ENCODE assay signal across 8 cellular contexts in genomic region chr20:62304331-62305148, GRCh38. TPM values are rescaled to one million over a fixed set of nuclear protein-coding genes. Genes with fewer than 3 reads are reported as not detected.
DNase-seq lines count a peak whose midpoint lies in the region; ATAC-seq, FAIRE-seq and TF ChIP-seq lines count a peak whose summit lies in the region.

No MANE protein-coding gene starts in this region.

- H3K36me3 ChIP-seq in cardiac muscle cell, result peaks cover 33% of the 10 kb centered on the region
- peaks cover 19 to 22% of the 10 kb centered on the region in 2 donors for H3K36me3 ChIP-seq in body of pancreas (replicated peaks in 1 of 2; ENCODE audit: insufficient read depth in 1 of 2, low read depth in 2 of 2)
- H3K36me3 ChIP-seq in uterus, result no peaks in the 10 kb centered on the region

- H3K27ac ChIP-seq in cardiac muscle cell, result no peak overlapping the region
- H3K27ac ChIP-seq in body of pancreas, result peak overlapping the region; percentile 43 to 99 (median 98)
- H3K27ac ChIP-seq in uterus, result no peak overlapping the region

- H3K4me1 Mint-ChIP-seq in memory B cell, result peaks cover 11% of the 10 kb centered on the region

- WGBS in body of pancreas, 2 donors, result 33 to 41% methylated on average over 15 to 29 of the region's 29 CpGs

- H3K36me3 Mint-ChIP-seq in memory B cell, result peaks cover 3% of the 10 kb centered on the region

- peak overlapping the region; percentile 82 for H3K27ac Mint-ChIP-seq in memory B cell

- H3K27me3 Mint-ChIP-seq in memory B cell, result no peaks in the 10 kb centered on the region

- no peak for FAIRE-seq in GM12892 (lab: Jason Lieb, UNC)

- ATAC-seq in Right ventricle myocardium superior (ENCODE audit: poor library complexity) (no peak), body of pancreas (no peak), memory B cell (ENCODE audit: low read depth) (no peak), GM21360 (IDR thresholded peaks at IDR 0.05; ENCODE audit: unreplicated experiment) (no peak), HG03108 (IDR thresholded peaks at IDR 0.05; ENCODE audit: unreplicated experiment) (no peak)

- TF ChIP-seq CTCF in cardiac muscle cell (IDR thresholded peaks at IDR 0.05; ENCODE audit: low read depth, low read length) (no peak), body of pancreas (IDR thresholded peaks at IDR 0.05) (no peak), uterus (IDR thresholded peaks at IDR 0.05) (no peak)

- H3K4me1 ChIP-seq in cardiac muscle cell (ENCODE audit: low read depth) (peaks cover 13% of the 10 kb centered on the region), body of pancreas (peaks cover 40% of the 10 kb centered on the region), uterus (peaks cover 0 to 12% of the 10 kb centered on the region in 2 donors)

- H3K4me3 ChIP-seq in cardiac muscle cell, result peak overlapping the region; percentile 75
- no peak overlapping the region for H3K4me3 ChIP-seq in body of pancreas
- H3K4me3 ChIP-seq in uterus, result peak overlapping the region; percentile 57 to 96

- H3K9me3 ChIP-seq in cardiac muscle cell (ENCODE audit: low read depth) (no peaks in the 10 kb centered on the region), body of pancreas (no peaks in the 10 kb centered on the region), uterus (no peaks in the 10 kb centered on the region)

- no peak for TF ChIP-seq POLR2A in body of pancreas (IDR thresholded peaks at IDR 0.05)
- no peak for TF ChIP-seq POLR2A in uterus (IDR thresholded peaks at IDR 0.05)
- TF ChIP-seq POLR2A in GM12892 (IDR thresholded peaks at IDR 0.05; ENCODE audit: low read depth, low read length), result no peak

- intact Hi-C loops in Right ventricle myocardium superior (cut with DNase I) (no loop called here), body of pancreas (cut with DNase I) (loop anchor here (5.0 kb wide), 1 partner anchor 78 kb away; no protein-coding TSS in a partner anchor), uterus (cut with DNase I; ENCODE audit: low total_unique reads) (loop anchor here (5.0 kb wide), 1 partner anchor 73 kb away; no protein-coding TSS in a partner anchor)

- DNase-seq in cardiac muscle cell (ENCODE audit: low read depth in 1 of 2, low spot score in 1 of 2), result no peak
- DNase-seq in Right ventricle myocardium superior, result no peak
- no peak for DNase-seq in body of pancreas
- DNase-seq in memory B cell (ENCODE audit: low spot score in 2 of 2), result no peak
- no peak for DNase-seq in uterus
- no peak for DNase-seq in GM12892 (ENCODE audit: insufficient read length)

- H3K27me3 ChIP-seq in cardiac muscle cell (no peaks in the 10 kb centered on the region), body of pancreas (no peaks in the 10 kb centered on the region), uterus (no peaks in the 10 kb centered on the region)

- H3K4me3 Mint-ChIP-seq in memory B cell, result peak overlapping the region; percentile 81

- no peaks in the 10 kb centered on the region for H3K9me3 Mint-ChIP-seq in memory B cell

RNA-seq across cellular contexts. Expression of gene ADRM1, which starts 1.7 kb away (rescaled TPM):
- total RNA-seq in cardiac muscle cell (128 and 201 TPM in 2 replicates), Right ventricle myocardium superior (68.5 TPM), body of pancreas (100 to 1,000 TPM in 1 of 2 donors, 10 to 100 TPM in 1; 79.9 to 104 TPM), uterus (10 to 100 TPM; 42.9 to 82.7 (median 60.9) TPM)
- 105 and 160 TPM in 2 replicates for polyA plus RNA-seq in cardiac muscle cell
- polyA plus RNA-seq in GM12892 (2012; ENCODE audit: missing spikeins), result 32.6 TPM

Comparison
In these comparisons a context has a peak if more than half of its experiments do, and no peak if none do; other contexts are left out.
1. H3K27ac ChIP-seq: peak in body of pancreas (4 of 4); none in cardiac muscle cell (single experiment) and uterus (0 of 2).
2. H3K4me3 ChIP-seq: peak in cardiac muscle cell (single experiment) and uterus (2 of 2); none in body of pancreas (0 of 2).